ENCODE assay signal across 8 cellular contexts in genomic region chr15:79168922-79169322, GRCh38.
DNase-seq lines count a peak whose midpoint lies in the region; ATAC-seq and TF ChIP-seq lines count a peak whose summit lies in the region.

No MANE protein-coding gene starts in this region.

- H3K9me3 Mint-ChIP-seq in GM23338: no peaks in the 10 kb centered on the region; the same call in 2 of the 3 replicates
- H3K9me3 Mint-ChIP-seq in nephron progenitor cell: no peaks in the 10 kb centered on the region

- ATAC-seq in GM23338: peak; percentile 87
- ATAC-seq in HG03196 (IDR thresholded peaks at IDR 0.05; ENCODE audit: unreplicated experiment): no peak
- ATAC-seq in GM21381 (IDR thresholded peaks at IDR 0.05; ENCODE audit: unreplicated experiment): no peak
- ATAC-seq in GM21737 (IDR thresholded peaks at IDR 0.05; ENCODE audit: unreplicated experiment): no peak
- ATAC-seq in HG03135 (IDR thresholded peaks at IDR 0.05; ENCODE audit: unreplicated experiment): no peak

- no peaks in the 10 kb centered on the region for H3K79me2 ChIP-seq in GM23338 (replicated peaks; ENCODE audit: insufficient read depth)

- H3K27me3 Mint-ChIP-seq in GM23338 (ENCODE audit: insufficient read depth, low read depth, poor library complexity): peaks cover 9% of the 10 kb centered on the region
- H3K27me3 Mint-ChIP-seq in nephron progenitor cell (ENCODE audit: low read depth, poor library complexity): peaks cover 32% of the 10 kb centered on the region

- no peaks in the 10 kb centered on the region for H4K20me1 ChIP-seq in GM23338 (replicated peaks; ENCODE audit: insufficient read depth)

- H3K4me3 ChIP-seq in GM23338: no peak overlapping the region
- no peak overlapping the region for H3K4me3 ChIP-seq in epithelial cell of esophagus (ENCODE audit: low read length)

- no peak overlapping the region for H3K4me3 Mint-ChIP-seq in GM23338
- no peak overlapping the region for H3K4me3 Mint-ChIP-seq in nephron progenitor cell

- no peak overlapping the region for H3K4me2 ChIP-seq in GM23338

- no peaks in the 10 kb centered on the region for H3K27me3 ChIP-seq in GM23338 (ENCODE audit: insufficient read depth)

- H3F3A ChIP-seq in GM23338 (replicated peaks; ENCODE audit: low read depth): no peaks in the 10 kb centered on the region

- H3K4me1 Mint-ChIP-seq in GM23338 (peaks cover 30% of the 10 kb centered on the region), nephron progenitor cell (peaks cover 32% of the 10 kb centered on the region)

- H3K36me3 Mint-ChIP-seq in GM23338 (ENCODE audit: low read depth): no peaks in the 10 kb centered on the region
- H3K36me3 Mint-ChIP-seq in nephron progenitor cell (ENCODE audit: low read depth): no peaks in the 10 kb centered on the region

- no peak overlapping the region for H3K27ac Mint-ChIP-seq in GM23338
- no peak overlapping the region for H3K27ac Mint-ChIP-seq in nephron progenitor cell

- no peaks in the 10 kb centered on the region for H3K36me3 ChIP-seq in GM23338 (ENCODE audit: insufficient read depth)

- peaks cover 4% of the 10 kb centered on the region; the same call in 1 of the 2 replicates for H3K9me2 ChIP-seq in GM23338 (ENCODE audit: insufficient read depth)

- TF ChIP-seq CTCF in GM23338 (conservative IDR thresholded peaks at IDR 0.05; ENCODE audit: low read depth in 2 of 2) (peak; percentile 32 to 61), epithelial cell of esophagus (IDR thresholded peaks at IDR 0.05; ENCODE audit: insufficient read depth, low read depth, low read length, missing control alignments) (peak; percentile 46), nephron progenitor cell (IDR thresholded peaks at IDR 0.05) (peak; percentile 8)

- 0 out of 2 replicates have a peak overlapping the region, but pooled peaks have one; percentile 21 for H2AFZ ChIP-seq in GM23338

- no peak overlapping the region for H3K27ac ChIP-seq in GM23338 (ENCODE audit: low read depth)

- peaks cover 8% of the 10 kb centered on the region for H3K4me1 ChIP-seq in GM23338 (ENCODE audit: insufficient read depth)

- DNase-seq in GM23338 (ENCODE audit: low spot score) (peak; percentile 85), NCI-H2227 (lab: John Stamatoyannopoulos, UW; ENCODE audit: unreplicated experiment) (peak; percentile 91), epithelial cell of esophagus (ENCODE audit: low read depth) (peak; percentile 79), nephron progenitor cell (peak; percentile 37)

TF ChIP-seq in GM23338, 12 proteins besides CTCF, POLR2A, EP300 and RAD21:
- no peak for TF ChIP-seq EZH2phosphoT487 (IDR thresholded peaks at IDR 0.05; ENCODE audit: unreplicated experiment)
- no peak for TF ChIP-seq ZNF114 (CRISPR knock-in tag; IDR thresholded peaks at IDR 0.05)
- TF ChIP-seq ZNF462 (CRISPR knock-in tag; IDR thresholded peaks at IDR 0.05): no peak
- TF ChIP-seq POLR2AphosphoS5 (IDR thresholded peaks at IDR 0.05; ENCODE audit: low read depth): no peak
- TF ChIP-seq JUNB (IDR thresholded peaks at IDR 0.05; ENCODE audit: unreplicated experiment): no peak
- no peak for TF ChIP-seq REST (IDR thresholded peaks at IDR 0.05; ENCODE audit: unreplicated experiment)

Comparison
In these comparisons a context has a peak if more than half of its experiments do, and no peak if none do; other contexts are left out.
1. DNase-seq: peak in every context shown above with its lines; median percentile 91 in NCI-H2227; 85 in GM23338; 79 in epithelial cell of esophagus; 37 in nephron progenitor cell.